ENCODE assay signal across 8 cellular contexts in genomic region chr1:156499703-156500577, GRCh38. TPM values are rescaled to one million over a fixed set of nuclear protein-coding genes. Genes with fewer than 3 reads are reported as not detected.
A peak's percentile ranks its signal among the peaks of the same experiment; 100 is the strongest.
DNase-seq lines count a peak whose midpoint lies in the region; ATAC-seq, FAIRE-seq and TF ChIP-seq lines count a peak whose summit lies in the region.

No MANE protein-coding gene starts in this region.

- peak overlapping the region; percentile 100 for H3K27ac ChIP-seq in parathyroid adenoma

- no peak for TF ChIP-seq POLR2A in H54 (IDR thresholded peaks at IDR 0.05; ENCODE audit: low read depth, low read length)

- no peak for TF ChIP-seq CTCF in parathyroid adenoma (IDR thresholded peaks at IDR 0.05)

- H3K9me3 ChIP-seq in parathyroid adenoma (ENCODE audit: control insufficient read depth, low read length) = no peaks in the 10 kb centered on the region

- peak; percentile 75 for DNase-seq in SIG-M5 treated with dmso at 0.1 percent for 504 hours (lab: John Stamatoyannopoulos, UW; ENCODE audit: unreplicated experiment)
- DNase-seq in SIG-M5 (lab: John Stamatoyannopoulos, UW) = no peak
- peak; percentile 76 for DNase-seq in NCI-H526 treated with DMSO at 0.1 percent for 48 hours (lab: John Stamatoyannopoulos, UW)
- DNase-seq in activated naive CD4-positive, alpha-beta T cell treated with anti-CD3 and anti-CD28 coated beads, Interleukin-2, amount 50 U/mL, for 16 hours = peak; percentile 52
- peak; percentile 81 for DNase-seq in Right ventricle myocardium inferior (ENCODE audit: missing footprints)
- DNase-seq in H54 (ENCODE audit: insufficient read length, low spot score) = no peak

- intact Hi-C loops in Right ventricle myocardium inferior (cut with DNase I) = no loop called here

- H2AFZ ChIP-seq in parathyroid adenoma = no peak overlapping the region

- peaks cover 44% of the 10 kb centered on the region for H3K4me1 ChIP-seq in parathyroid adenoma

- H3K79me2 ChIP-seq in parathyroid adenoma = peaks cover 44% of the 10 kb centered on the region

- H3K27me3 ChIP-seq in parathyroid adenoma (ENCODE audit: control insufficient read depth, insufficient read depth, low read length) = no peaks in the 10 kb centered on the region

- no peak for FAIRE-seq in H54 (lab: Jason Lieb, UNC)

- no peaks in the 10 kb centered on the region for H3K36me3 ChIP-seq in parathyroid adenoma (ENCODE audit: control insufficient read depth, insufficient read depth, low read length)

- peak overlapping the region; percentile 96 for H3K4me3 ChIP-seq in parathyroid adenoma (ENCODE audit: low read depth, low read length)

- peak overlapping the region; percentile 71 for H3K4me2 ChIP-seq in parathyroid adenoma (ENCODE audit: low read length)

- ATAC-seq in Right ventricle myocardium inferior (peak; percentile 8), GM21447 (IDR thresholded peaks at IDR 0.05; ENCODE audit: unreplicated experiment) (no peak)

- peak overlapping the region; percentile 87 for H3K9ac ChIP-seq in parathyroid adenoma

RNA-seq across cellular contexts. Expression of gene MEF2D, which starts 0.6 kb away (rescaled TPM):
- total RNA-seq in Right ventricle myocardium inferior = 99.7 TPM

Comparison
In these comparisons a context has a peak if more than half of its experiments do, and no peak if none do; other contexts are left out.
1. DNase-seq: peak in SIG-M5 treated with dmso at 0.1 percent for 504 hours (single experiment), NCI-H526 treated with DMSO at 0.1 percent for 48 hours (single experiment), activated naive CD4-positive, alpha-beta T cell treated with anti-CD3 and anti-CD28 coated beads, Interleukin-2, amount 50 U/mL, for 16 hours (single experiment) and Right ventricle myocardium inferior (single experiment); none in SIG-M5 (single experiment) and H54 (single experiment).